ENCODE assay signal across 16 cellular contexts in genomic region chr19:21335721-21336120, GRCh38.
"Had no signal": no experiment of that assay in that cellular context is flagged by ENCODE, and none has a peak within 500 bp of the region (broad histone marks: within the 10 kb centered on the region; RNA-seq: fewer than 3 reads in every experiment).

No MANE protein-coding gene starts in this region.

- H3K4me1 Mint-ChIP-seq: activated CD4-positive, alpha-beta T cell treated with anti-CD3 and anti-CD28 coated beads, Interleukin-2, amount 10 ng/mL, durations not matched to agents 24 days and 14 days; nephron progenitor cell had no signal

- ATAC-seq: left colon, lower lobe of right lung had no signal

- DNase-seq: activated CD4-positive, alpha-beta T cell treated with anti-CD3 and anti-CD28 coated beads, Interleukin-2, amount 10 ng/mL, durations not matched to agents 24 days and 14 days; activated CD4-positive, CD25-positive, alpha-beta regulatory T cell; activated naive CD4-positive, alpha-beta T cell; anterior cingulate cortex; cerebellar nuclear complex; effector memory CD4-positive, alpha-beta T cell; head of caudate nucleus; left colon; lower lobe of right lung; nephron progenitor cell; stimulated activated CD4-positive, alpha-beta T cell treated with anti-CD3 and anti-CD28 coated beads, Interleukin-1b, Interleukin-23, amount 100 ng/mL, for 48 hours had no signal

- H3K4me3 Mint-ChIP-seq: activated CD4-positive, alpha-beta T cell treated with anti-CD3 and anti-CD28 coated beads, Interleukin-2, amount 10 ng/mL, durations not matched to agents 24 days and 14 days; activated T-helper 1 cell treated with anti-CD3 and anti-CD28 coated beads, Interleukin-12 subunit alpha, Interleukin-12 subunit beta, Interleukin-2, Interleukin-4 antibody, amounts not matched to agents 30 ng/mL and 10 ng/mL and 1 ng/mL, durations not matched to agents 14 hours and 24 hours and 36 hours; dendritic cell treated with granulocyte-macrophage colony-stimulating factor and Interleukin-4, amounts not matched to agents 40 ng/mL and 50 ng/mL, for 4 days; nephron progenitor cell had no signal

- H3K4me3 ChIP-seq: lower lobe of right lung had no signal

- FAIRE-seq: frontal cortex, islet of Langerhans, TTC549 had no signal

- H3K36me3 ChIP-seq: lower lobe of right lung had no signal

- H3K27ac ChIP-seq: lower lobe of right lung had no signal

- H3K27ac Mint-ChIP-seq: activated CD4-positive, alpha-beta T cell treated with anti-CD3 and anti-CD28 coated beads, Interleukin-2, amount 10 ng/mL, durations not matched to agents 24 days and 14 days; activated T-helper 1 cell treated with anti-CD3 and anti-CD28 coated beads, Interleukin-12 subunit alpha, Interleukin-12 subunit beta, Interleukin-2, Interleukin-4 antibody, amounts not matched to agents 30 ng/mL and 10 ng/mL and 1 ng/mL, durations not matched to agents 14 hours and 24 hours and 36 hours; dendritic cell treated with granulocyte-macrophage colony-stimulating factor and Interleukin-4, amounts not matched to agents 40 ng/mL and 50 ng/mL, for 4 days; nephron progenitor cell had no signal

- H3K27me3 Mint-ChIP-seq: activated CD4-positive, alpha-beta T cell treated with anti-CD3 and anti-CD28 coated beads, Interleukin-2, amount 10 ng/mL, durations not matched to agents 24 days and 14 days; dendritic cell treated with granulocyte-macrophage colony-stimulating factor and Interleukin-4, amounts not matched to agents 40 ng/mL and 50 ng/mL, for 4 days had no signal

- H3K4me1 ChIP-seq: lower lobe of right lung had no signal
